In the genomic region with DNA sequence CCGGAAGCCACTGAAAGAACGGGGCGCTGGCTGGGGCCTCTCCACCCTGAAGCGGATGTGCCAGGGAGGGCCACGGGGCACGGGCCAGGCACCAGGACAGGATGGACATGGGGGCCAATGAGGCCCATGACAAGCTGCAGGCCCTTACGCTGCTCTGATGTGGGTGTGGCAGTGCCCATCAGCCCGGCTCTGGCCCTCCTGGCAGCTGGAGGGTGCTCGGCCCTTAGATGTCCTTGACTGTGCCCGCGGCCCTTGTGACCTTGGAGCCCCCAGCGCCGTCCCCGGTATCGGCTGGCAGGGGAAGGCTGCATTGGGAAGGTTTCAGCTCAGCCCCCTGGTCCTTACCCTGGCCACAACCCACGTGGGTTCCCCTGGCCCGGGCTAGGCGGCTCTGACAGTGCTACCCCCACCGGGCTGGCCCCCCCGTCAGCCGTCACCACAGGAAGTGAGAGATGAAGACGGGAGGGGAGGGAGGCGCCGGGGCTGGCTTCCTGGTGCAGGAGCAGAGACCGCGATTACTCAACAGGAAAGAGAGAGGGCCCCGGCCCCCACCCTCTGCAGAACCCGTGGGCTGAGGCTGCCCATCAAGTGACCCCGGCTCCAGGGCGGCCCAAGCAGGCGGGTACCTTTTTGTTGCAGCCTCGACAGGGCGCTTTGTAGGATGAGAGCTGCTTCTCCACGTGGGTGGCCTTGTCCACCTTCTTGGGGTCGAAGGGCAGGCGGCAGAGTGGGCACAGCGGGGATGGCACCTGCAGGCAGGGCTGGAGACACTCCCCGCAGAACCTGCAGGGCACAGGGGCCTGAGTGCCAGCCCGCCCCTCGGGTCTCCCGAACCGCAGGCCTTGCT, we compare ENCODE assay signal across 8 cellular contexts. TPM values are rescaled to one million over a fixed set of nuclear protein-coding genes. Genes with fewer than 3 reads are reported as not detected.
DNase-seq lines count a peak whose midpoint lies in the region; ATAC-seq and TF ChIP-seq lines count a peak whose summit lies in the region.

No MANE protein-coding gene starts in this region.

- H3F3A ChIP-seq in OCI-LY1 (ENCODE audit: insufficient read depth, low read length), result no peaks in the 10 kb centered on the region

- H3K9ac ChIP-seq in OCI-LY1 (ENCODE audit: low read length), result peak overlapping the region; percentile 28; the same call in 1 of the 2 replicates

- H3K4me3 ChIP-seq in OCI-LY1 (ENCODE audit: low read depth, low read length, poor library complexity, severe bottlenecking), result peak overlapping the region; percentile 46
- no peak overlapping the region for H3K4me3 ChIP-seq in foreskin fibroblast (ENCODE audit: low read depth in 1 of 2, low read length in 2 of 2)
- H3K4me3 ChIP-seq in sigmoid colon, result no peak overlapping the region

- TF ChIP-seq POLR2A in sigmoid colon (IDR thresholded peaks at IDR 0.05), result no peak

- H3K27me3 ChIP-seq in OCI-LY1 (ENCODE audit: insufficient read depth, low read length) (0 out of 2 replicates have a peak, but pooled peaks cover 6% of the 10 kb centered on the region), sigmoid colon (no peaks in the 10 kb centered on the region)

- H3K27ac ChIP-seq in OCI-LY1 (ENCODE audit: low read depth, low read length, poor library complexity, severe bottlenecking), result no peak overlapping the region
- peak overlapping the region; percentile 24 to 82 (median 44) for H3K27ac ChIP-seq in sigmoid colon

- H3K36me3 Mint-ChIP-seq in activated T-cell treated with anti-CD3 and anti-CD28 coated beads, Interleukin-2, amount 50 U/mL, for 72 hours (ENCODE audit: insufficient read depth in 2 of 2), result no peaks in the 10 kb centered on the region

- H3K27ac Mint-ChIP-seq in activated T-cell treated with anti-CD3 and anti-CD28 coated beads, Interleukin-2, amount 50 U/mL, for 72 hours, result peak overlapping the region; percentile 94

- peaks cover 46% of the 10 kb centered on the region for H3K4me1 ChIP-seq in OCI-LY1 (ENCODE audit: insufficient read depth, low read length, severe bottlenecking)
- H3K4me1 ChIP-seq in sigmoid colon, result peaks cover 0 to 47% (median 20%) of the 10 kb centered on the region in 4 donors

- H3K9me3 ChIP-seq in OCI-LY1 (ENCODE audit: low read length) (no peaks in the 10 kb centered on the region), sigmoid colon (no peaks in the 10 kb centered on the region)

- TF ChIP-seq EP300 in sigmoid colon (IDR thresholded peaks at IDR 0.05), result no peak

- no peaks in the 10 kb centered on the region for H3K9me2 ChIP-seq in OCI-LY1 (ENCODE audit: low read depth, low read length)

- in situ Hi-C loops in G401 (cut with HindIII; ENCODE audit: low sequenced_read_pairs), result no loop called here

- peak; percentile 52 for ATAC-seq in HG02623 (IDR thresholded peaks at IDR 0.05; ENCODE audit: unreplicated experiment)
- peak; percentile 81 to 84 for ATAC-seq in activated T-cell treated with anti-CD3 and anti-CD28 coated beads, Interleukin-2, amount 50 U/mL, for 72 hours (replicated peaks in 1 of 2)

- no peak overlapping the region for H2AFZ ChIP-seq in OCI-LY1 (ENCODE audit: low read length)

- 41 to 76% methylated on average over 42 of the region's 42 CpGs for WGBS in sigmoid colon, 2 donors

- intact Hi-C loops in sigmoid colon (cut with DNase I), result no loop called here

- no peaks in the 10 kb centered on the region for H3K9me3 Mint-ChIP-seq in activated T-cell treated with anti-CD3 and anti-CD28 coated beads, Interleukin-2, amount 50 U/mL, for 72 hours

- DNase-seq in GM04503 (ENCODE audit: low read depth) (peak; percentile 16), foreskin fibroblast (peak; percentile 75), sigmoid colon (peak; percentile 92), COR-L47 (lab: John Stamatoyannopoulos, UW) (no peak), G401 (ENCODE audit: low spot score) (no peak)
- DNase-seq in activated T-cell treated with anti-CD3 and anti-CD28 coated beads, Interleukin-2, amount 50 U/mL, for 72 hours, result peak; percentile 94 to 95

- H4K20me1 ChIP-seq in OCI-LY1 (ENCODE audit: insufficient read depth, low read length), result no peaks in the 10 kb centered on the region

- no peaks in the 10 kb centered on the region for H3K27me3 Mint-ChIP-seq in activated T-cell treated with anti-CD3 and anti-CD28 coated beads, Interleukin-2, amount 50 U/mL, for 72 hours (ENCODE audit: low read depth)

- TF ChIP-seq CTCF in OCI-LY1 (IDR thresholded peaks at IDR 0.05; ENCODE audit: low read length) (no peak), foreskin fibroblast (IDR thresholded peaks at IDR 0.05; ENCODE audit: low read depth, low read length) (no peak), sigmoid colon (IDR thresholded peaks at IDR 0.05) (no peak)

- H3K79me2 ChIP-seq in OCI-LY1 (ENCODE audit: insufficient read depth, low read length), result no peaks in the 10 kb centered on the region

- peak overlapping the region; percentile 83 to 93 for H3K4me3 Mint-ChIP-seq in activated T-cell treated with anti-CD3 and anti-CD28 coated beads, Interleukin-2, amount 50 U/mL, for 72 hours

- peaks cover 7% of the 10 kb centered on the region; the same call in 1 of the 2 replicates for H3K36me3 ChIP-seq in OCI-LY1 (ENCODE audit: insufficient read depth, low read length)
- H3K36me3 ChIP-seq in sigmoid colon, result peaks cover 9 to 56% (median 31%) of the 10 kb centered on the region in 4 donors

- peaks cover 66% of the 10 kb centered on the region for H3K4me1 Mint-ChIP-seq in activated T-cell treated with anti-CD3 and anti-CD28 coated beads, Interleukin-2, amount 50 U/mL, for 72 hours (ENCODE audit: low read depth)

- peak overlapping the region; percentile 52 for H3K4me2 ChIP-seq in OCI-LY1 (ENCODE audit: low read length)

RNA-seq across cellular contexts. Expression of a gene that starts 5.3 kb away (rescaled TPM):
- total RNA-seq in activated T-cell treated with anti-CD3 and anti-CD28 coated beads, Interleukin-2, amount 50 U/mL, for 72 hours, result 10 to 100 TPM; 58.6 to 64.5 TPM
- 10 to 100 TPM; 16.0 to 21.4 (median 17.9) TPM for total RNA-seq in sigmoid colon
- 10 to 100 TPM in 1 of 3 donors, 1 to 10 TPM in 2; 5.4 to 34.8 (median 6.2) TPM for polyA plus RNA-seq in sigmoid colon
- total RNA-seq in G401 (2014; rRNA removed; shearing (Covaris generic)), result 22.3 and 31.3 TPM in 2 replicates

RNA-seq across cellular contexts. Expression of a gene that starts 5.4 kb away (rescaled TPM):
- 10 to 100 TPM; 25.9 to 34.9 TPM for total RNA-seq in activated T-cell treated with anti-CD3 and anti-CD28 coated beads, Interleukin-2, amount 50 U/mL, for 72 hours
- 10 to 100 TPM in 3 of 4 donors, 1 to 10 TPM in 1; 6.1 to 11.7 (median 10.7) TPM for total RNA-seq in sigmoid colon
- 10 to 100 TPM in 1 of 3 donors, 1 to 10 TPM in 2; 8.4 to 16.3 (median 9.2) TPM for polyA plus RNA-seq in sigmoid colon
- total RNA-seq in G401 (2014; rRNA removed; shearing (Covaris generic)), result 14.7 and 21.8 TPM in 2 replicates

RNA-seq across cellular contexts. Expression of a gene that starts 14.6 kb away (rescaled TPM):
- 10 to 100 TPM in 1 of 2 donors, 1 to 10 TPM in 1; 8.4 to 10.5 TPM for total RNA-seq in activated T-cell treated with anti-CD3 and anti-CD28 coated beads, Interleukin-2, amount 50 U/mL, for 72 hours
- under 1 TPM in 2 of 4 donors, not detected in 2; 0.71 to 0.82 TPM for total RNA-seq in sigmoid colon
- polyA plus RNA-seq in sigmoid colon, result 1 to 10 TPM in 1 of 3 donors, under 1 TPM in 2; 0.46 to 3.0 (median 0.60) TPM
- 0.18 and 0.88 TPM in 2 replicates for total RNA-seq in G401 (2014; rRNA removed; shearing (Covaris generic))

RNA-seq across cellular contexts. Expression of a gene that starts 38.0 kb away (rescaled TPM):
- total RNA-seq in activated T-cell treated with anti-CD3 and anti-CD28 coated beads, Interleukin-2, amount 50 U/mL, for 72 hours, result 10 to 100 TPM; 64.5 to 80.5 TPM
- 10 to 100 TPM; 16.8 to 25.7 (median 23.2) TPM for total RNA-seq in sigmoid colon
- 100 to 1,000 TPM in 1 of 3 donors, 10 to 100 TPM in 2; 41.4 to 206 (median 84.8) TPM for polyA plus RNA-seq in sigmoid colon
- 48.9 and 63.5 TPM in 2 replicates for total RNA-seq in G401 (2014; rRNA removed; shearing (Covaris generic))

RNA-seq across cellular contexts. Expression of a gene that starts 50.0 kb away (rescaled TPM):
- 100 to 1,000 TPM; 199 to 318 TPM for total RNA-seq in activated T-cell treated with anti-CD3 and anti-CD28 coated beads, Interleukin-2, amount 50 U/mL, for 72 hours
- 100 to 1,000 TPM in 2 of 4 donors, 10 to 100 TPM in 2; 63.1 to 147 (median 105) TPM for total RNA-seq in sigmoid colon
- 100 to 1,000 TPM in 2 of 3 donors, 10 to 100 TPM in 1; 81.1 to 429 (median 208) TPM for polyA plus RNA-seq in sigmoid colon
- total RNA-seq in G401 (2014; rRNA removed; shearing (Covaris generic)), result 299 and 403 TPM in 2 replicates

Comparison
In these comparisons a context has a peak if more than half of its experiments do, and no peak if none do; other contexts are left out.
1. DNase-seq: peak in GM04503 (single experiment), activated T-cell treated with anti-CD3 and anti-CD28 coated beads, Interleukin-2, amount 50 U/mL, for 72 hours (2 of 2), foreskin fibroblast (2 of 2) and sigmoid colon (single experiment); none in COR-L47 (single experiment) and G401 (single experiment).